Comparison of ENCODE assay signal across 1 cellular context in the genomic region with DNA sequence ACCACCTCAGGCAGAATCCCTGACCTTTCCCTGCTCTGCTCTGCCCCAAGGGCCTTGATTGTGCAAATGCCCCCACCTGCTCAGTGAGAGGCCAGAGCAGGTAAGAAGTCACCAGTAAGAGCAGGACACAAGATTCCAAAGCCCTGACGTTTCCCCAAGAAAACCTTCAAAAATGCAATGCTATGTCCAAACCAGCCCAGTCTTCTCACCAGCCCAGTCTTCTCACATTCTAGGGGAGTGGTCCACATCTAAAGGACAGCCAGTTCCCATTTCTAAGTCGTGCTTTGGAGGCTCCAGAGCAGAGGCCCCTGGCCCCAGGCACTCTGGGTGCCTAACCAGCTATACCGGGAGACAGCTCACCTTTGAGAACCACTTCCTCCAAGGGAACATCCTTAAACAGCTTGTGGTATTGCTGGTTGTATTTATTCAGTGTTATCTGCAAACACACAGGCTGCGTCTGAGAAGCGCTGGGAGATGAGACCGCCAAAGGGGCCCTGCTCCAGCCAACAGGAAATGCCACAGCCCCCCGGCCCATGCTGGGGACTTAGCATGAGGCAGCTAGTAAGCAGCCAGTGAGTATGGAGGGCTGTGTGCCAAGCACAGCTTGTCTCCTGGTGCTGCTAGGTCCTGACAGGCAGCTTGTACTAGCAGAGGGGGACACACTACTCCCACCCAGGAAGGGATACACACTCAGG.
TF ChIP-seq lines count a peak whose summit lies in the region.

No MANE protein-coding gene starts in this region.

TF ChIP-seq in GM12878, 131 proteins besides CTCF, POLR2A, EP300 and RAD21 (continued from another document):
- TF ChIP-seq, protein P1, sequence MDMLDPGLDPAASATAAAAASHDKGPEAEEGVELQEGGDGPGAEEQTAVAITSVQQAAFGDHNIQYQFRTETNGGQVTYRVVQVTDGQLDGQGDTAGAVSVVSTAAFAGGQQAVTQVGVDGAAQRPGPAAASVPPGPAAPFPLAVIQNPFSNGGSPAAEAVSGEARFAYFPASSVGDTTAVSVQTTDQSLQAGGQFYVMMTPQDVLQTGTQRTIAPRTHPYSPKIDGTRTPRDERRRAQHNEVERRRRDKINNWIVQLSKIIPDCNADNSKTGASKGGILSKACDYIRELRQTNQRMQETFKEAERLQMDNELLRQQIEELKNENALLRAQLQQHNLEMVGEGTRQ (IDR thresholded peaks at IDR 0.05; ENCODE audit: borderline replicate concordance, low read depth, low read length): no peak
- TF ChIP-seq ZSCAN29 (IDR thresholded peaks at IDR 0.05) (no peak), EZH2 (IDR thresholded peaks at IDR 0.05; ENCODE audit: borderline replicate concordance, control insufficient read depth, low read depth, low read length) (no peak), STAT3 (IDR thresholded peaks at IDR 0.05; ENCODE audit: low read depth, low read length) (no peak), SP1 (IDR thresholded peaks at IDR 0.05; ENCODE audit: low read depth, low read length) (no peak), MEF2A (IDR thresholded peaks at IDR 0.05; ENCODE audit: insufficient read depth, low read depth, low read length) (no peak), PML (IDR thresholded peaks at IDR 0.05; ENCODE audit: low read length) (no peak), GATAD2B (conservative IDR thresholded peaks at IDR 0.05; ENCODE audit: low read depth) (no peak), POLR2AphosphoS5 (IDR thresholded peaks at IDR 0.05; ENCODE audit: low read length) (no peak), TCF3 (IDR thresholded peaks at IDR 0.05; ENCODE audit: borderline replicate concordance, insufficient read depth, low read depth, low read length) (no peak), RCOR1 (conservative IDR thresholded peaks at IDR 0.05; ENCODE audit: low read depth, low read length) (no peak), SPI1 (IDR thresholded peaks at IDR 0.05; ENCODE audit: borderline replicate concordance, insufficient read depth, low read depth, low read length) (no peak), BCL11A (IDR thresholded peaks at IDR 0.05; ENCODE audit: low read depth, low read length) (no peak), SUPT20H (IDR thresholded peaks at IDR 0.05; ENCODE audit: borderline replicate concordance, control insufficient read depth, low read depth, low read length) (no peak)
- TF ChIP-seq, protein P2, sequence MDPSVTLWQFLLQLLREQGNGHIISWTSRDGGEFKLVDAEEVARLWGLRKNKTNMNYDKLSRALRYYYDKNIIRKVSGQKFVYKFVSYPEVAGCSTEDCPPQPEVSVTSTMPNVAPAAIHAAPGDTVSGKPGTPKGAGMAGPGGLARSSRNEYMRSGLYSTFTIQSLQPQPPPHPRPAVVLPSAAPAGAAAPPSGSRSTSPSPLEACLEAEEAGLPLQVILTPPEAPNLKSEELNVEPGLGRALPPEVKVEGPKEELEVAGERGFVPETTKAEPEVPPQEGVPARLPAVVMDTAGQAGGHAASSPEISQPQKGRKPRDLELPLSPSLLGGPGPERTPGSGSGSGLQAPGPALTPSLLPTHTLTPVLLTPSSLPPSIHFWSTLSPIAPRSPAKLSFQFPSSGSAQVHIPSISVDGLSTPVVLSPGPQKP (IDR thresholded peaks at IDR 0.05; ENCODE audit: low read depth, low read length): no peak
